6 cellular contexts compared by ENCODE assay signal in genomic region chr1:14637233-14637632, GRCh38. TPM values are rescaled to one million over a fixed set of nuclear protein-coding genes. Genes with fewer than 3 reads are reported as not detected.
"Had no signal": no experiment of that assay in that cellular context is flagged by ENCODE, and none has a peak within 500 bp of the region (broad histone marks: within the 10 kb centered on the region; RNA-seq: fewer than 3 reads in every experiment).

No MANE protein-coding gene starts in this region.

- DNase-seq: GM23248, H9, HCEC 1CT, KG1 had no signal

- H2AFZ ChIP-seq: GM23248 had no signal

- H3K9ac ChIP-seq: GM23248 had no signal

- H3K36me3 Mint-ChIP-seq: IgD-negative memory B cell had no signal

- H3K4me3 Mint-ChIP-seq: H9, IgD-negative memory B cell had no signal

- H3K9me3 Mint-ChIP-seq: H9 had no signal

- FAIRE-seq: HTR-8/SVneo had no signal

- H3K27ac ChIP-seq: GM23248 had no signal

- H3K4me3 ChIP-seq: GM23248 had no signal

- H3K27ac Mint-ChIP-seq: IgD-negative memory B cell had no signal

RNA-seq across cellular contexts. Expression of gene KAZN, which starts 38.7 kb away (rescaled TPM):
- polyA plus RNA-seq: IgD-negative memory B cell had no signal
